Comparison of ENCODE assay signal across 8 cellular contexts in genomic region chr21:32392299-32392879, GRCh38. TPM values are rescaled to one million over a fixed set of nuclear protein-coding genes. Genes with fewer than 3 reads are reported as not detected.
DNase-seq lines count a peak whose midpoint lies in the region; ATAC-seq and TF ChIP-seq lines count a peak whose summit lies in the region.

No MANE protein-coding gene starts in this region.

- CTCF ChIA-PET in activated naive CD4-positive, alpha-beta T cell treated with anti-CD3 and anti-CD28 coated beads, Interleukin-2, amount 10 ng/mL, durations not matched to agents 7 days and 5 days (lab: Charles Lee) = interaction anchor here (0.6 to 1.1 kb wide), 3 partner anchors 28 to 209 kb away, joined by 3 read pairs; no protein-coding TSS in a partner anchor

- peaks cover 51% of the 10 kb centered on the region for H3K4me1 Mint-ChIP-seq in activated naive CD4-positive, alpha-beta T cell treated with anti-CD3 and anti-CD28 coated beads, Interleukin-2, amount 10 ng/mL, durations not matched to agents 7 days and 5 days
- H3K4me1 Mint-ChIP-seq in brain = peaks cover 34% of the 10 kb centered on the region

- H3K27ac Mint-ChIP-seq in activated naive CD4-positive, alpha-beta T cell treated with anti-CD3 and anti-CD28 coated beads, Interleukin-2, amount 10 ng/mL, durations not matched to agents 7 days and 5 days = no peak overlapping the region
- H3K27ac Mint-ChIP-seq in brain = peak overlapping the region in 4 of 5 experiments; percentile 38 to 81 (median 61)

- H3K9me3 Mint-ChIP-seq in activated naive CD4-positive, alpha-beta T cell treated with anti-CD3 and anti-CD28 coated beads, Interleukin-2, amount 10 ng/mL, durations not matched to agents 7 days and 5 days = peaks cover 1% of the 10 kb centered on the region
- peaks cover 2 to 29% (median 11%) of the 10 kb centered on the region in 5 experiments for H3K9me3 Mint-ChIP-seq in brain

- H3K4me3 Mint-ChIP-seq in activated naive CD4-positive, alpha-beta T cell treated with anti-CD3 and anti-CD28 coated beads, Interleukin-2, amount 10 ng/mL, durations not matched to agents 7 days and 5 days = peak overlapping the region; percentile 83
- peak overlapping the region; percentile 88 to 97 (median 90) for H3K4me3 Mint-ChIP-seq in brain

- H3K36me3 Mint-ChIP-seq in activated naive CD4-positive, alpha-beta T cell treated with anti-CD3 and anti-CD28 coated beads, Interleukin-2, amount 10 ng/mL, durations not matched to agents 7 days and 5 days = peaks cover 7% of the 10 kb centered on the region
- peaks cover 23% of the 10 kb centered on the region for H3K36me3 Mint-ChIP-seq in brain

- TF ChIP-seq CTCF in brain (conservative IDR thresholded peaks at IDR 0.05) (no peak), lower leg skin (IDR thresholded peaks at IDR 0.05) (no peak)

- WGBS in lower leg skin, 2 donors = 0 to 1% methylated on average over 13 to 20 of the region's 32 CpGs
- under 1% methylated on average over 32 of the region's 32 CpGs for whole genome bisulfite sequencing in urinary bladder

- H3K36me3 ChIP-seq in urinary bladder (ENCODE audit: insufficient read depth) = peaks cover 1% of the 10 kb centered on the region

- peaks cover 20% of the 10 kb centered on the region for H3K27me3 Mint-ChIP-seq in activated naive CD4-positive, alpha-beta T cell treated with anti-CD3 and anti-CD28 coated beads, Interleukin-2, amount 10 ng/mL, durations not matched to agents 7 days and 5 days
- H3K27me3 Mint-ChIP-seq in brain = peaks cover 12% of the 10 kb centered on the region

- DNase-seq in activated naive CD4-positive, alpha-beta T cell treated with anti-CD3 and anti-CD28 coated beads, Interleukin-2, amount 10 ng/mL, durations not matched to agents 7 days and 5 days = peak; percentile 21
- no peak for DNase-seq in activated naive CD4-positive, alpha-beta T cell treated with Interleukin-2 at 50 U/mL for 16 hours
- DNase-seq in Jurkat, Clone E6-1 (ENCODE audit: low read depth, low spot score) = no peak
- no peak for DNase-seq in lower leg skin (ENCODE audit: low spot score in 2 of 2)
- no peak for DNase-seq in COR-L47 (lab: John Stamatoyannopoulos, UW)

- intact Hi-C loops in lower leg skin (cut with DNase I; ENCODE audit: low total_unique reads) = no loop called here

- no peak for ATAC-seq in GM19023 (IDR thresholded peaks at IDR 0.05; ENCODE audit: unreplicated experiment)

- peak overlapping the region; percentile 97 for H3K4me3 ChIP-seq in Jurkat, Clone E6-1 (ENCODE audit: low read length)
- H3K4me3 ChIP-seq in lower leg skin (ENCODE audit: low read depth, poor library complexity, severe bottlenecking) (peak overlapping the region; percentile 91), urinary bladder (ENCODE audit: low read depth, low read length) (peak overlapping the region; percentile 96)

- TF ChIP-seq POLR2A in lower leg skin (IDR thresholded peaks at IDR 0.05) = no peak

- H3K4me1 ChIP-seq in urinary bladder (ENCODE audit: insufficient read depth) = peaks cover 1% of the 10 kb centered on the region

- no peak overlapping the region for H3K27ac ChIP-seq in urinary bladder (ENCODE audit: low read depth)

RNA-seq across cellular contexts. Expression of gene URB1, which starts 0.4 kb away (rescaled TPM):
- 14.2 TPM for polyA plus RNA-seq in Jurkat, Clone E6-1 (2012; ENCODE audit: insufficient read depth, insufficient read length)
- 8.1 TPM for polyA plus RNA-seq in brain (ENCODE audit: insufficient read depth, low read depth, low replicate concordance)
- 10 to 100 TPM; 23.3 to 37.4 (median 24.9) TPM for total RNA-seq in lower leg skin
- 14.5 TPM for total RNA-seq in urinary bladder
- polyA plus RNA-seq in urinary bladder = 9.2 TPM

RNA-seq across cellular contexts. Expression of gene EVA1C, which starts 20.1 kb away (rescaled TPM):
- 9.8 TPM for polyA plus RNA-seq in Jurkat, Clone E6-1 (2012; ENCODE audit: insufficient read depth, insufficient read length)
- 14.1 TPM for polyA plus RNA-seq in brain (ENCODE audit: insufficient read depth, low read depth, low replicate concordance)
- 100 to 1,000 TPM in 1 of 4 donors, 10 to 100 TPM in 3; 57.4 to 108 (median 66.7) TPM for total RNA-seq in lower leg skin
- total RNA-seq in urinary bladder = 5.7 TPM
- polyA plus RNA-seq in urinary bladder = 35.2 TPM
